In the genomic region with DNA sequence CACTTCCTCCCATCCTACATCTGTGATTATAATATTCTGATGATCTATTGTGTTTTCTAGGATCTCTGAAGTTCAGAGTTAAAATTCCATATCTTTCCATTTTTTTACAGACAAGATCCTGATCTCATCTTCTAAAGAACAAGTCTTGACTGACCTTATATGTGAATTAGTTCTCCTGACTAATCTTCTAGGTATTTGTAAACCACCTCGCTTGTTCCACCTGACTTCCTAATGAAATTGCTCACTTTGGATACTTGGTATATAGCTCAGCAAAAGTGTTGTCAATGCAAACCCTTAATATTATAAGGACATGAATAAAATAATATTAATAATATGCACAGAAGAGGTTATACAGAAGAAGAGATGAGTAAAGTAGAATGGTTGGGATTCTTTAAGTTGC, we compare ENCODE assay signal across 16 cellular contexts.
"Had no signal": no experiment of that assay in that cellular context is flagged by ENCODE, and none has a peak within 500 bp of the region (broad histone marks: within the 10 kb centered on the region; RNA-seq: fewer than 3 reads in every experiment).

No MANE protein-coding gene starts in this region.

- H3K4me1 Mint-ChIP-seq: activated CD4-positive, alpha-beta memory T cell treated with anti-CD3 and anti-CD28 coated beads, Interleukin-2, amount 10 ng/mL, durations not matched to agents 7 days and 5 days; activated naive CD8-positive, alpha-beta T cell treated with anti-CD3 and anti-CD28 coated beads for 36 hours; naive B cell; neural progenitor cell had no signal

- H3K36me3 Mint-ChIP-seq: activated naive CD8-positive, alpha-beta T cell treated with anti-CD3 and anti-CD28 coated beads for 36 hours; naive B cell; neural progenitor cell had no signal

- H3K36me3 ChIP-seq: neural progenitor cell, sigmoid colon, stomach, upper lobe of left lung had no signal

- H3K27me3 ChIP-seq: neural progenitor cell, sigmoid colon, stomach, testis, upper lobe of left lung had no signal

- H3K9me3 Mint-ChIP-seq: activated CD4-positive, alpha-beta memory T cell treated with anti-CD3 and anti-CD28 coated beads, Interleukin-2, amount 10 ng/mL, durations not matched to agents 7 days and 5 days; activated naive CD8-positive, alpha-beta T cell treated with anti-CD3 and anti-CD28 coated beads for 36 hours; activated T-cell treated with anti-CD3 and anti-CD28 coated beads, Interleukin-2, amount 50 U/mL, for 72 hours; endodermal cell; naive B cell; neural progenitor cell had no signal

- H3K27me3 Mint-ChIP-seq: activated naive CD8-positive, alpha-beta T cell treated with anti-CD3 and anti-CD28 coated beads for 36 hours had no signal

- DNase-seq: activated CD4-positive, alpha-beta memory T cell treated with anti-CD3 and anti-CD28 coated beads, Interleukin-2, amount 10 ng/mL, durations not matched to agents 7 days and 5 days; activated gamma-delta T cell; activated naive CD8-positive, alpha-beta T cell treated with anti-CD3 and anti-CD28 coated beads for 36 hours; activated T-cell treated with anti-CD3 and anti-CD28 coated beads, Interleukin-2, amount 50 U/mL, for 72 hours; amygdala; endodermal cell; glutamatergic neuron; naive B cell; sigmoid colon; stimulated activated CD4-positive, alpha-beta T cell treated with anti-CD3 and anti-CD28 coated beads, Interleukin-1b, Interleukin-23, amount 100 ng/mL, for 48 hours; stomach; testis; upper lobe of left lung had no signal

- H3K4me3 ChIP-seq: neural progenitor cell, sigmoid colon, stomach, testis, upper lobe of left lung had no signal

- ATAC-seq: activated T-cell treated with anti-CD3 and anti-CD28 coated beads, Interleukin-2, amount 50 U/mL, for 72 hours; esophagus mucosa; left lobe of liver had no signal

- H3K27ac Mint-ChIP-seq: activated CD4-positive, alpha-beta memory T cell treated with anti-CD3 and anti-CD28 coated beads, Interleukin-2, amount 10 ng/mL, durations not matched to agents 7 days and 5 days; activated naive CD8-positive, alpha-beta T cell treated with anti-CD3 and anti-CD28 coated beads for 36 hours; activated T-cell treated with anti-CD3 and anti-CD28 coated beads, Interleukin-2, amount 50 U/mL, for 72 hours; endodermal cell; naive B cell; neural progenitor cell had no signal

- H3K4me3 Mint-ChIP-seq: activated CD4-positive, alpha-beta memory T cell treated with anti-CD3 and anti-CD28 coated beads, Interleukin-2, amount 10 ng/mL, durations not matched to agents 7 days and 5 days; activated naive CD8-positive, alpha-beta T cell treated with anti-CD3 and anti-CD28 coated beads for 36 hours; activated T-cell treated with anti-CD3 and anti-CD28 coated beads, Interleukin-2, amount 50 U/mL, for 72 hours; endodermal cell; naive B cell; neural progenitor cell had no signal
